1 cellular context compared by ENCODE assay signal in genomic region chr4:123361195-123361861, GRCh38.
TF ChIP-seq lines count a peak whose summit lies in the region.

No MANE protein-coding gene starts in this region.

TF ChIP-seq in HepG2, 621 proteins besides CTCF, POLR2A, EP300 and RAD21 (continued from another document):
- no peak for TF ChIP-seq ZUFSP (CRISPR knock-in tag; IDR thresholded peaks at IDR 0.05; ENCODE audit: borderline replicate concordance)
- TF ChIP-seq NPAS2 (CRISPR knock-in tag; IDR thresholded peaks at IDR 0.05; ENCODE audit: borderline replicate concordance) = no peak
- TF ChIP-seq ZNF660 (CRISPR knock-in tag; IDR thresholded peaks at IDR 0.05; ENCODE audit: borderline replicate concordance, low read depth) = no peak
